21 cellular contexts compared by ENCODE assay signal in the genomic region with DNA sequence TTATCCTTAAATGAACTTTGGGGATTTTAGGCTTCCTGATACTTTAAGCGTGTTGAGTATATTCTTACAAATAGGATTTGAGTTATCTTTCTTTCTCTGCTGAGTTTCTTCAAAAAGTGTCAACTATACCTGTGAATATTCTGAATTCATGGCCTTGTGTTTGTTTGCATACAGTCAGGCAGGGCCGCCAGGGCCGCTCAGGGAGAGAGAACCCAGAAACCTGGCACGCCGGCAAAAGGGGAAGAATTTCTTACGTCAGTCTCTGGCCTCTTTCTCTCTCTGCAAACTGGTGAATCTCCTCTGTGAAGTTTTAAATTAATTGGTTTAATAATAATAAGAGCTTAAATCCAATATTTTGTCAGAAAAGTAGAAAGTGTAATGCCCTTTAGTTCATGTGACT. TPM values are rescaled to one million over a fixed set of nuclear protein-coding genes. Genes with fewer than 3 reads are reported as not detected.
DNase-seq lines count a peak whose midpoint lies in the region; ATAC-seq, FAIRE-seq and TF ChIP-seq lines count a peak whose summit lies in the region.
"Had no signal": no experiment of that assay in that cellular context is flagged by ENCODE, and none has a peak within 500 bp of the region (broad histone marks: within the 10 kb centered on the region; RNA-seq: fewer than 3 reads in every experiment).

No MANE protein-coding gene starts in this region.

- FAIRE-seq in pancreas (lab: Jason Lieb, UNC) (peak; percentile 49), GM12891 (lab: Jason Lieb, UNC) (no peak)
- FAIRE-seq: A549, HTR-8/SVneo, K562 had no signal

- no peak for TF ChIP-seq POLR2A in GM12891 (IDR thresholded peaks at IDR 0.05; ENCODE audit: low read depth, low read length)

- DNase-seq in SKM-1 treated with dmso at 0.1 percent for 144 hours (lab: John Stamatoyannopoulos, UW; ENCODE audit: unreplicated experiment) = peak; percentile 22
- no peak for DNase-seq in SKM-1 (lab: John Stamatoyannopoulos, UW; ENCODE audit: unreplicated experiment)
- peak; percentile 66 to 87 (median 78) for DNase-seq in pancreas
- no peak for DNase-seq in activated naive CD4-positive, alpha-beta T cell treated with anti-CD3 and anti-CD28 coated beads for 36 hours
- DNase-seq in GM12891 (ENCODE audit: insufficient read length, low spot score) = no peak
- no peak for DNase-seq in caudate nucleus (lab: John Stamatoyannopoulos, UW)
- DNase-seq: C1 segment of cervical spinal cord, DMS79 treated with DMSO at 0.1 percent for 48 hours, NCI-H1436, NCI-H2081 treated with DMSO at 0.1 percent for 48 hours, NCI-H510A, NCI-H774, Peyer's patch, SHP77 had no signal

- no peak overlapping the region for H3K4me3 Mint-ChIP-seq in activated naive CD4-positive, alpha-beta T cell treated with anti-CD3 and anti-CD28 coated beads for 36 hours

- H3K9ac ChIP-seq in HUES6 (ENCODE audit: low read length) (no peak overlapping the region), iPS-20b (ENCODE audit: low read depth, low read length) (peak overlapping the region; percentile 29; the same call in 1 of the 2 replicates)

- H3K36me3 ChIP-seq in HUES6 (ENCODE audit: control insufficient read depth, insufficient read depth, low read length) = no peaks in the 10 kb centered on the region
- no peaks in the 10 kb centered on the region for H3K36me3 ChIP-seq in iPS-20b (ENCODE audit: insufficient read depth, low read depth, low read length)
- H3K36me3 ChIP-seq in pancreas = no peaks in the 10 kb centered on the region
- H3K36me3 ChIP-seq: Peyer's patch had no signal

- TF ChIP-seq CTCF in pancreas (IDR thresholded peaks at IDR 0.05) = no peak

- H3K36me3 Mint-ChIP-seq in activated naive CD4-positive, alpha-beta T cell treated with anti-CD3 and anti-CD28 coated beads for 36 hours (ENCODE audit: low read depth) = no peaks in the 10 kb centered on the region

- no peak overlapping the region for H3K27ac Mint-ChIP-seq in activated naive CD4-positive, alpha-beta T cell treated with anti-CD3 and anti-CD28 coated beads for 36 hours

- peaks cover 51% of the 10 kb centered on the region for H3K4me1 ChIP-seq in HUES6 (ENCODE audit: control insufficient read depth, insufficient read depth, low read length)
- peaks cover 40% of the 10 kb centered on the region; the same call in 1 of the 2 replicates for H3K4me1 ChIP-seq in iPS-20b (ENCODE audit: insufficient read depth, low read length)
- peaks cover 0 to 14% (median 4%) of the 10 kb centered on the region in 3 donors for H3K4me1 ChIP-seq in pancreas
- H3K4me1 ChIP-seq: A549, Peyer's patch had no signal

- H3K27ac ChIP-seq in HUES6 (ENCODE audit: low read depth, low read length) (0 out of 2 replicates have a peak overlapping the region, but pooled peaks have one; percentile 68), iPS-20b (ENCODE audit: low read length) (no peak overlapping the region), pancreas (peak overlapping the region in 3 of 4 donors; percentile 8 to 35 (median 18)), caudate nucleus (ENCODE audit: low read depth, low read length) (no peak overlapping the region)
- H3K27ac ChIP-seq: A549, HL-60, Peyer's patch had no signal

- intact Hi-C loops in pancreas (cut with DNase I) = no loop called here
- intact Hi-C loops in activated naive CD4-positive, alpha-beta T cell treated with anti-CD3 and anti-CD28 coated beads for 36 hours (cut with micrococcal nuclease) = no loop called here

- H3K4me3 ChIP-seq in HUES6 (ENCODE audit: low read depth, low read length) (0 out of 2 replicates have a peak overlapping the region, but pooled peaks have one; percentile 21), iPS-20b (ENCODE audit: low read length) (no peak overlapping the region), pancreas (no peak overlapping the region)
- H3K4me3 ChIP-seq: A549, K562, Peyer's patch had no signal

- no peaks in the 10 kb centered on the region for H3K27me3 Mint-ChIP-seq in activated naive CD4-positive, alpha-beta T cell treated with anti-CD3 and anti-CD28 coated beads for 36 hours (ENCODE audit: low read depth)

- CTCF ChIA-PET in activated naive CD4-positive, alpha-beta T cell treated with anti-CD3 and anti-CD28 coated beads for 36 hours (lab: Charles Lee) = interaction anchor here (2.4 kb wide), 1 partner anchor 12 kb away, joined by 9 read pairs; no protein-coding TSS in a partner anchor

- ATAC-seq in pancreas = peak; percentile 59 to 96 (median 92)
- ATAC-seq: A549, HCT116, K562 had no signal

- H3K27me3 ChIP-seq in HUES6 (ENCODE audit: control insufficient read depth, insufficient read depth, low read length) = no peaks in the 10 kb centered on the region
- no peaks in the 10 kb centered on the region for H3K27me3 ChIP-seq in iPS-20b (ENCODE audit: insufficient read depth, low read length)
- H3K27me3 ChIP-seq in pancreas = no peaks in the 10 kb centered on the region
- H3K27me3 ChIP-seq: Peyer's patch had no signal

- no peaks in the 10 kb centered on the region for H3K9me3 Mint-ChIP-seq in activated naive CD4-positive, alpha-beta T cell treated with anti-CD3 and anti-CD28 coated beads for 36 hours

- peaks cover 6% of the 10 kb centered on the region for H3K4me1 Mint-ChIP-seq in activated naive CD4-positive, alpha-beta T cell treated with anti-CD3 and anti-CD28 coated beads for 36 hours (ENCODE audit: low read depth)

- H3K9me3 ChIP-seq in HUES6 (ENCODE audit: control insufficient read depth, insufficient read depth, low read depth, low read length) (no peaks in the 10 kb centered on the region), iPS-20b (ENCODE audit: insufficient read depth, low read depth, low read length) (no peaks in the 10 kb centered on the region), pancreas (no peaks in the 10 kb centered on the region)
- H3K9me3 ChIP-seq: A549, Peyer's patch had no signal

- WGBS in pancreas, 2 donors = 15 to 62% methylated on average over 6 of the region's 6 CpGs

TF ChIP-seq in GM12891, 5 proteins besides CTCF, POLR2A, EP300 and RAD21:
- no peak for TF ChIP-seq PAX5 (IDR thresholded peaks at IDR 0.05; ENCODE audit: insufficient read depth, low read length, severe bottlenecking)
- no peak for TF ChIP-seq POU2F2 (IDR thresholded peaks at IDR 0.05; ENCODE audit: low read depth, low read length)
- no peak for TF ChIP-seq TAF1 (IDR thresholded peaks at IDR 0.05; ENCODE audit: low read depth, low read length)
- TF ChIP-seq POLR2AphosphoS5 (IDR thresholded peaks at IDR 0.05; ENCODE audit: low read depth, low read length) = no peak
- no peak for TF ChIP-seq SPI1 (IDR thresholded peaks at IDR 0.05; ENCODE audit: low read depth, low read length)

RNA-seq across cellular contexts. Expression of a gene that starts 29.3 kb away (rescaled TPM):
- total RNA-seq in pancreas = 100 to 1,000 TPM in 4 of 6 donors, 10 to 100 TPM in 2; 65.7 to 471 (median 217) TPM
- polyA plus RNA-seq in pancreas = 100 to 1,000 TPM in 1 of 2 donors, 10 to 100 TPM in 1; 84.2 to 166 TPM
- total RNA-seq in activated naive CD4-positive, alpha-beta T cell treated with anti-CD3 and anti-CD28 coated beads for 36 hours = 10 to 100 TPM; 55.5 to 55.9 TPM
- polyA plus RNA-seq in GM12891 (2012; ENCODE audit: low read depth, missing spikeins) = 84.9 TPM

RNA-seq across cellular contexts. Expression of a gene that starts 54.7 kb away (rescaled TPM):
- total RNA-seq in pancreas = under 1 TPM; 0.19 to 0.37 (median 0.28) TPM
- 1 to 10 TPM in 1 of 2 donors, under 1 TPM in 1; 0.95 to 1.4 TPM for polyA plus RNA-seq in pancreas
- under 1 TPM; 0.40 to 0.52 TPM for total RNA-seq in activated naive CD4-positive, alpha-beta T cell treated with anti-CD3 and anti-CD28 coated beads for 36 hours
- 0.01 TPM for polyA plus RNA-seq in GM12891 (2012; ENCODE audit: low read depth, missing spikeins)
- polyA plus RNA-seq: K562 had no signal

Comparison
In these comparisons a context has a peak if more than half of its experiments do, and no peak if none do; other contexts are left out.
1. DNase-seq: peak in SKM-1 treated with dmso at 0.1 percent for 144 hours (single experiment) and pancreas (6 of 6); none in SKM-1 (single experiment), activated naive CD4-positive, alpha-beta T cell treated with anti-CD3 and anti-CD28 coated beads for 36 hours (single experiment), GM12891 (single experiment) and caudate nucleus (0 of 61).
2. H3K27ac ChIP-seq: peak in HUES6 (single experiment) and pancreas (3 of 4); none in iPS-20b (single experiment) and caudate nucleus (single experiment).